Comparison of ENCODE assay signal across 1 cellular context in the genomic region with DNA sequence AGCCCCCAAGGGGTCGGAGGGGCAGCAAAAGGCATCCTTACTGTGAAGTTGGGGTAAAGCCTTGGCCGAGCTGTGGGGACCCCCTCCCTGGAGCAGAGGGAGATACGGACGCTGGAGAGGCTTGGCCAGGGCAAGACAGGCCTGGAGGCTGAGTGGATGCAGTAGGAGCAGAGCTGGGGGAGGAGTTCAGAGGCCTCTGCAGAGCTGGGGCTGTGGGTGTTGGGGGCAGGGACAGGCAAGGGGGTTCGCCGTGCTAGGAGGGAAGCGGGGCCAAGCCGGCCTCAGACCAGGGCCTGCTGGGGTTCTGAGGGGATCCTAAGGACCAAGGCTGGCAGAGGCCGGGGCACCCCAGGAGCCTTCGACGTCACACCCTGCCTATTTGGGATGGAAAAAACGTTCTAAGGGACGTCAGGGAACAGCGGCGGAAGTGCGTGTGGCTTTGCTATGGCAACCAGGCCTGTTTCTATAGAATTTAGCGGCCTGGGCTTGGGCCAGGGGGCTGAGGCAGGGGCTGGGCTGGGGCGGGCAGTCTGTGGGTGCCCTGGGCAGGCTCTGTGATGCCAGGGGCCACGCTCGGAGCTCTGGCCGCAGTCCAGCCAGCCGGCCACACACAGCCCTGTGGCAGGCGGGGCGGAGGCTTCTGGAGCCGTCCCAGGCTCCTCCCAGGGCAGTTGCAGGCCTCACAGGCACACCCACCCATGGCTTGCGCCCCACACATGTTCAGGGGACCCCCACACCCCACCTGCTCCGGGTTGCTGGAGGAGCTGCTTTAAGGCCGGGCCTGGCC.
TF ChIP-seq lines count a peak whose summit lies in the region.

No MANE protein-coding gene starts in this region.

TF ChIP-seq in WTC11, 78 proteins besides CTCF, POLR2A, EP300 and RAD21 (continued from another document):
- TF ChIP-seq, protein P1, sequence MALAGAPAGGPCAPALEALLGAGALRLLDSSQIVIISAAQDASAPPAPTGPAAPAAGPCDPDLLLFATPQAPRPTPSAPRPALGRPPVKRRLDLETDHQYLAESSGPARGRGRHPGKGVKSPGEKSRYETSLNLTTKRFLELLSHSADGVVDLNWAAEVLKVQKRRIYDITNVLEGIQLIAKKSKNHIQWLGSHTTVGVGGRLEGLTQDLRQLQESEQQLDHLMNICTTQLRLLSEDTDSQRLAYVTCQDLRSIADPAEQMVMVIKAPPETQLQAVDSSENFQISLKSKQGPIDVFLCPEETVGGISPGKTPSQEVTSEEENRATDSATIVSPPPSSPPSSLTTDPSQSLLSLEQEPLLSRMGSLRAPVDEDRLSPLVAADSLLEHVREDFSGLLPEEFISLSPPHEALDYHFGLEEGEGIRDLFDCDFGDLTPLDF (CRISPR knock-in tag; IDR thresholded peaks at IDR 0.05): no peak
TF ChIP-seq in WTC11: peak in this region for 0.
